1 cellular context compared by ENCODE assay signal in the genomic region with DNA sequence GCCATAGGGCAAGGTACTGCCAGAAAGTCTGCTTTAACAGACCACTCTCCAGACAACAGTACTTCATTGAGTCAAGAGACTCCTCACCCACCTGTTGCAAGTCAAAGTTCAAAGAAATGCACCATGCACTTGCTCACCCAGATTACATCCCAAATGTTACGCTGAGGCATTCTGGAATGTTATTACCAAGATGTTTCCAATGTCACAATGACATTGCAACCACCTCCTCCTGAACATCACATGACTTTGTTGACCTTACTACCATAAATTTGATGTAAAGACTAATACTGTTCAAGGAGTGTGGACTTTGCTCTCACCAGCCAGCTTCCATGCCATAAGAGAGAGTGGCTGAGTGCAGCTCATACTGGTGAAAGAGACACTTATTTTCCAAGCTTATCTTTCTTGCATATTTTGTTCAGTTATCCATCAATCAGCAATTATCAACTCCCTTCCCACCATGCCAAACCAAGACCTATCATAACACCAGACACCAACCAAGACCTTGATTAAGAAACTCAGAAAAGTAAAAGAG.
TF ChIP-seq lines count a peak whose summit lies in the region.

No MANE protein-coding gene starts in this region.

TF ChIP-seq in HepG2, 621 proteins besides CTCF, POLR2A, EP300 and RAD21 (continued from another document and continues in another):
- TF ChIP-seq BORCS8-MEF2B (CRISPR knock-in tag; IDR thresholded peaks at IDR 0.05): no peak
- TF ChIP-seq, protein P1, sequence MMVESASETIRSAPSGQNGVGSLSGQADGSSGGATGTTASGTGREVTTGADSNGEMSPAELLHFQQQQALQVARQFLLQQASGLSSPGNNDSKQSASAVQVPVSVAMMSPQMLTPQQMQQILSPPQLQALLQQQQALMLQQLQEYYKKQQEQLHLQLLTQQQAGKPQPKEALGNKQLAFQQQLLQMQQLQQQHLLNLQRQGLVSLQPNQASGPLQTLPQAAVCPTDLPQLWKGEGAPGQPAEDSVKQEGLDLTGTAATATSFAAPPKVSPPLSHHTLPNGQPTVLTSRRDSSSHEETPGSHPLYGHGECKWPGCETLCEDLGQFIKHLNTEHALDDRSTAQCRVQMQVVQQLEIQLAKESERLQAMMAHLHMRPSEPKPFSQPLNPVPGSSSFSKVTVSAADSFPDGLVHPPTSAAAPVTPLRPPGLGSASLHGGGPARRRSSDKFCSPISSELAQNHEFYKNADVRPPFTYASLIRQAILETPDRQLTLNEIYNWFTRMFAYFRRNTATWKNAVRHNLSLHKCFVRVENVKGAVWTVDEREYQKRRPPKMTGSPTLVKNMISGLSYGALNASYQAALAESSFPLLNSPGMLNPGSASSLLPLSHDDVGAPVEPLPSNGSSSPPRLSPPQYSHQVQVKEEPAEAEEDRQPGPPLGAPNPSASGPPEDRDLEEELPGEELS (CRISPR knock-in tag; IDR thresholded peaks at IDR 0.05): peak; percentile 88
- TF ChIP-seq MIER2 (CRISPR knock-in tag; IDR thresholded peaks at IDR 0.05): peak; percentile 45; the same call in 1 of the 2 replicates
- TF ChIP-seq GATAD1 (CRISPR knock-in tag; IDR thresholded peaks at IDR 0.05): peak; percentile 70
- peak; percentile 33; the same call in 1 of the 2 replicates for TF ChIP-seq KDM4B (CRISPR knock-in tag; IDR thresholded peaks at IDR 0.05)
- TF ChIP-seq ATF7 (IDR thresholded peaks at IDR 0.05): 0 out of 2 replicates have a peak, but pooled peaks have one; percentile 4
- no peak for TF ChIP-seq ATF7 (CRISPR knock-in tag; IDR thresholded peaks at IDR 0.05)
- TF ChIP-seq, protein P2, sequence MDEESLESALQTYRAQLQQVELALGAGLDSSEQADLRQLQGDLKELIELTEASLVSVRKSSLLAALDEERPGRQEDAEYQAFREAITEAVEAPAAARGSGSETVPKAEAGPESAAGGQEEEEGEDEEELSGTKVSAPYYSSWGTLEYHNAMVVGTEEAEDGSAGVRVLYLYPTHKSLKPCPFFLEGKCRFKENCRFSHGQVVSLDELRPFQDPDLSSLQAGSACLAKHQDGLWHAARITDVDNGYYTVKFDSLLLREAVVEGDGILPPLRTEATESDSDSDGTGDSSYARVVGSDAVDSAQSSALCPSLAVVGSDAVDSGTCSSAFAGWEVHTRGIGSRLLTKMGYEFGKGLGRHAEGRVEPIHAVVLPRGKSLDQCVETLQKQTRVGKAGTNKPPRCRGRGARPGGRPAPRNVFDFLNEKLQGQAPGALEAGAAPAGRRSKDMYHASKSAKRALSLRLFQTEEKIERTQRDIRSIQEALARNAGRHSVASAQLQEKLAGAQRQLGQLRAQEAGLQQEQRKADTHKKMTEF (CRISPR knock-in tag; IDR thresholded peaks at IDR 0.05): peak; percentile 81
- TF ChIP-seq, protein P3, sequence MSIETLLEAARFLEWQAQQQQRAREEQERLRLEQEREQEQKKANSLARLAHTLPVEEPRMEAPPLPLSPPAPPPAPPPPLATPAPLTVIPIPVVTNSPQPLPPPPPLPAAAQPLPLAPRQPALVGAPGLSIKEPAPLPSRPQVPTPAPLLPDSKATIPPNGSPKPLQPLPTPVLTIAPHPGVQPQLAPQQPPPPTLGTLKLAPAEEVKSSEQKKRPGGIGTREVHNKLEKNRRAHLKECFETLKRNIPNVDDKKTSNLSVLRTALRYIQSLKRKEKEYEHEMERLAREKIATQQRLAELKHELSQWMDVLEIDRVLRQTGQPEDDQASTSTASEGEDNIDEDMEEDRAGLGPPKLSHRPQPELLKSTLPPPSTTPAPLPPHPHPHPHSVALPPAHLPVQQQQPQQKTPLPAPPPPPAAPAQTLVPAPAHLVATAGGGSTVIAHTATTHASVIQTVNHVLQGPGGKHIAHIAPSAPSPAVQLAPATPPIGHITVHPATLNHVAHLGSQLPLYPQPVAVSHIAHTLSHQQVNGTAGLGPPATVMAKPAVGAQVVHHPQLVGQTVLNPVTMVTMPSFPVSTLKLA (IDR thresholded peaks at IDR 0.05): peak; percentile 39; the same call in 1 of the 2 replicates
- peak; percentile 74; the same call in 1 of the 2 replicates for TF ChIP-seq ISL2 (CRISPR knock-in tag; IDR thresholded peaks at IDR 0.05)
- no peak for TF ChIP-seq SP4 (CRISPR knock-in tag; IDR thresholded peaks at IDR 0.05)
- TF ChIP-seq NFIC (IDR thresholded peaks at IDR 0.05; ENCODE audit: low read length): peak; percentile 72
- TF ChIP-seq JUN (CRISPR knock-in tag; IDR thresholded peaks at IDR 0.05): peak; percentile 65; the same call in 1 of the 2 replicates
- peak; percentile 87 for TF ChIP-seq FOXK1 (CRISPR knock-in tag; IDR thresholded peaks at IDR 0.05; ENCODE audit: borderline replicate concordance, low read depth)
- no peak for TF ChIP-seq CAMTA2 (CRISPR knock-in tag; IDR thresholded peaks at IDR 0.05; ENCODE audit: borderline replicate concordance)
- peak; percentile 33; the same call in 1 of the 2 replicates for TF ChIP-seq RAD51 (IDR thresholded peaks at IDR 0.05; ENCODE audit: borderline replicate concordance)
- TF ChIP-seq FIP1L1 (IDR thresholded peaks at IDR 0.05; ENCODE audit: borderline replicate concordance, insufficient read depth, low read depth, low read length): no peak
- TF ChIP-seq, protein P4, sequence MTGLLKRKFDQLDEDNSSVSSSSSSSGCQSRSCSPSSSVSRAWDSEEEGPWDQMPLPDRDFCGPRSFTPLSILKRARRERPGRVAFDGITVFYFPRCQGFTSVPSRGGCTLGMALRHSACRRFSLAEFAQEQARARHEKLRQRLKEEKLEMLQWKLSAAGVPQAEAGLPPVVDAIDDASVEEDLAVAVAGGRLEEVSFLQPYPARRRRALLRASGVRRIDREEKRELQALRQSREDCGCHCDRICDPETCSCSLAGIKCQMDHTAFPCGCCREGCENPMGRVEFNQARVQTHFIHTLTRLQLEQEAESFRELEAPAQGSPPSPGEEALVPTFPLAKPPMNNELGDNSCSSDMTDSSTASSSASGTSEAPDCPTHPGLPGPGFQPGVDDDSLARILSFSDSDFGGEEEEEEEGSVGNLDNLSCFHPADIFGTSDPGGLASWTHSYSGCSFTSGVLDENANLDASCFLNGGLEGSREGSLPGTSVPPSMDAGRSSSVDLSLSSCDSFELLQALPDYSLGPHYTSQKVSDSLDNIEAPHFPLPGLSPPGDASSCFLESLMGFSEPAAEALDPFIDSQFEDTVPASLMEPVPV (CRISPR knock-in tag; IDR thresholded peaks at IDR 0.05): no peak
- TF ChIP-seq TGIF2 (CRISPR knock-in tag; IDR thresholded peaks at IDR 0.05): peak; percentile 81
- no peak for TF ChIP-seq NBN (conservative IDR thresholded peaks at IDR 0.05)
- TF ChIP-seq, protein P5, sequence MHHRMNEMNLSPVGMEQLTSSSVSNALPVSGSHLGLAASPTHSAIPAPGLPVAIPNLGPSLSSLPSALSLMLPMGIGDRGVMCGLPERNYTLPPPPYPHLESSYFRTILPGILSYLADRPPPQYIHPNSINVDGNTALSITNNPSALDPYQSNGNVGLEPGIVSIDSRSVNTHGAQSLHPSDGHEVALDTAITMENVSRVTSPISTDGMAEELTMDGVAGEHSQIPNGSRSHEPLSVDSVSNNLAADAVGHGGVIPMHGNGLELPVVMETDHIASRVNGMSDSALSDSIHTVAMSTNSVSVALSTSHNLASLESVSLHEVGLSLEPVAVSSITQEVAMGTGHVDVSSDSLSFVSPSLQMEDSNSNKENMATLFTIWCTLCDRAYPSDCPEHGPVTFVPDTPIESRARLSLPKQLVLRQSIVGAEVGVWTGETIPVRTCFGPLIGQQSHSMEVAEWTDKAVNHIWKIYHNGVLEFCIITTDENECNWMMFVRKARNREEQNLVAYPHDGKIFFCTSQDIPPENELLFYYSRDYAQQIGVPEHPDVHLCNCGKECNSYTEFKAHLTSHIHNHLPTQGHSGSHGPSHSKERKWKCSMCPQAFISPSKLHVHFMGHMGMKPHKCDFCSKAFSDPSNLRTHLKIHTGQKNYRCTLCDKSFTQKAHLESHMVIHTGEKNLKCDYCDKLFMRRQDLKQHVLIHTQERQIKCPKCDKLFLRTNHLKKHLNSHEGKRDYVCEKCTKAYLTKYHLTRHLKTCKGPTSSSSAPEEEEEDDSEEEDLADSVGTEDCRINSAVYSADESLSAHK (CRISPR knock-in tag; IDR thresholded peaks at IDR 0.05; ENCODE audit: borderline replicate concordance): no peak
- TF ChIP-seq, protein P6, sequence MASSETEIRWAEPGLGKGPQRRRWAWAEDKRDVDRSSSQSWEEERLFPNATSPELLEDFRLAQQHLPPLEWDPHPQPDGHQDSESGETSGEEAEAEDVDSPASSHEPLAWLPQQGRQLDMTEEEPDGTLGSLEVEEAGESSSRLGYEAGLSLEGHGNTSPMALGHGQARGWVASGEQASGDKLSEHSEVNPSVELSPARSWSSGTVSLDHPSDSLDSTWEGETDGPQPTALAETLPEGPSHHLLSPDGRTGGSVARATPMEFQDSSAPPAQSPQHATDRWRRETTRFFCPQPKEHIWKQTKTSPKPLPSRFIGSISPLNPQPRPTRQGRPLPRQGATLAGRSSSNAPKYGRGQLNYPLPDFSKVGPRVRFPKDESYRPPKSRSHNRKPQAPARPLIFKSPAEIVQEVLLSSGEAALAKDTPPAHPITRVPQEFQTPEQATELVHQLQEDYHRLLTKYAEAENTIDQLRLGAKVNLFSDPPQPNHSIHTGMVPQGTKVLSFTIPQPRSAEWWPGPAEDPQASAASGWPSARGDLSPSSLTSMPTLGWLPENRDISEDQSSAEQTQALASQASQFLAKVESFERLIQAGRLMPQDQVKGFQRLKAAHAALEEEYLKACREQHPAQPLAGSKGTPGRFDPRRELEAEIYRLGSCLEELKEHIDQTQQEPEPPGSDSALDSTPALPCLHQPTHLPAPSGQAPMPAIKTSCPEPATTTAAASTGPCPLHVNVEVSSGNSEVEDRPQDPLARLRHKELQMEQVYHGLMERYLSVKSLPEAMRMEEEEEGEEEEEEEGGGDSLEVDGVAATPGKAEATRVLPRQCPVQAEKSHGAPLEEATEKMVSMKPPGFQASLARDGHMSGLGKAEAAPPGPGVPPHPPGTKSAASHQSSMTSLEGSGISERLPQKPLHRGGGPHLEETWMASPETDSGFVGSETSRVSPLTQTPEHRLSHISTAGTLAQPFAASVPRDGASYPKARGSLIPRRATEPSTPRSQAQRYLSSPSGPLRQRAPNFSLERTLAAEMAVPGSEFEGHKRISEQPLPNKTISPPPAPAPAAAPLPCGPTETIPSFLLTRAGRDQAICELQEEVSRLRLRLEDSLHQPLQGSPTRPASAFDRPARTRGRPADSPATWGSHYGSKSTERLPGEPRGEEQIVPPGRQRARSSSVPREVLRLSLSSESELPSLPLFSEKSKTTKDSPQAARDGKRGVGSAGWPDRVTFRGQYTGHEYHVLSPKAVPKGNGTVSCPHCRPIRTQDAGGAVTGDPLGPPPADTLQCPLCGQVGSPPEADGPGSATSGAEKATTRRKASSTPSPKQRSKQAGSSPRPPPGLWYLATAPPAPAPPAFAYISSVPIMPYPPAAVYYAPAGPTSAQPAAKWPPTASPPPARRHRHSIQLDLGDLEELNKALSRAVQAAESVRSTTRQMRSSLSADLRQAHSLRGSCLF (CRISPR knock-in tag; IDR thresholded peaks at IDR 0.05; ENCODE audit: borderline replicate concordance): no peak
- TF ChIP-seq ZNF607 (CRISPR knock-in tag; IDR thresholded peaks at IDR 0.05; ENCODE audit: borderline replicate concordance): no peak
- TF ChIP-seq, protein P7, sequence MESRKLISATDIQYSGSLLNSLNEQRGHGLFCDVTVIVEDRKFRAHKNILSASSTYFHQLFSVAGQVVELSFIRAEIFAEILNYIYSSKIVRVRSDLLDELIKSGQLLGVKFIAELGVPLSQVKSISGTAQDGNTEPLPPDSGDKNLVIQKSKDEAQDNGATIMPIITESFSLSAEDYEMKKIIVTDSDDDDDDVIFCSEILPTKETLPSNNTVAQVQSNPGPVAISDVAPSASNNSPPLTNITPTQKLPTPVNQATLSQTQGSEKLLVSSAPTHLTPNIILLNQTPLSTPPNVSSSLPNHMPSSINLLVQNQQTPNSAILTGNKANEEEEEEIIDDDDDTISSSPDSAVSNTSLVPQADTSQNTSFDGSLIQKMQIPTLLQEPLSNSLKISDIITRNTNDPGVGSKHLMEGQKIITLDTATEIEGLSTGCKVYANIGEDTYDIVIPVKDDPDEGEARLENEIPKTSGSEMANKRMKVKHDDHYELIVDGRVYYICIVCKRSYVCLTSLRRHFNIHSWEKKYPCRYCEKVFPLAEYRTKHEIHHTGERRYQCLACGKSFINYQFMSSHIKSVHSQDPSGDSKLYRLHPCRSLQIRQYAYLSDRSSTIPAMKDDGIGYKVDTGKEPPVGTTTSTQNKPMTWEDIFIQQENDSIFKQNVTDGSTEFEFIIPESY (CRISPR knock-in tag; IDR thresholded peaks at IDR 0.05): peak; percentile 78; the same call in 1 of the 2 replicates
- TF ChIP-seq, protein P8, sequence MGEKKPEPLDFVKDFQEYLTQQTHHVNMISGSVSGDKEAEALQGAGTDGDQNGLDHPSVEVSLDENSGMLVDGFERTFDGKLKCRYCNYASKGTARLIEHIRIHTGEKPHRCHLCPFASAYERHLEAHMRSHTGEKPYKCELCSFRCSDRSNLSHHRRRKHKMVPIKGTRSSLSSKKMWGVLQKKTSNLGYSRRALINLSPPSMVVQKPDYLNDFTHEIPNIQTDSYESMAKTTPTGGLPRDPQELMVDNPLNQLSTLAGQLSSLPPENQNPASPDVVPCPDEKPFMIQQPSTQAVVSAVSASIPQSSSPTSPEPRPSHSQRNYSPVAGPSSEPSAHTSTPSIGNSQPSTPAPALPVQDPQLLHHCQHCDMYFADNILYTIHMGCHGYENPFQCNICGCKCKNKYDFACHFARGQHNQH (CRISPR knock-in tag; IDR thresholded peaks at IDR 0.05): peak; percentile 77
- peak; percentile 34; the same call in 1 of the 2 replicates for TF ChIP-seq ERF (CRISPR knock-in tag; IDR thresholded peaks at IDR 0.05)
- TF ChIP-seq ELF3 (CRISPR knock-in tag; IDR thresholded peaks at IDR 0.05): peak; percentile 66; the same call in 1 of the 2 replicates
- peak; percentile 61; the same call in 1 of the 2 replicates for TF ChIP-seq ZNF543 (CRISPR knock-in tag; IDR thresholded peaks at IDR 0.05)
- TF ChIP-seq, protein P9, sequence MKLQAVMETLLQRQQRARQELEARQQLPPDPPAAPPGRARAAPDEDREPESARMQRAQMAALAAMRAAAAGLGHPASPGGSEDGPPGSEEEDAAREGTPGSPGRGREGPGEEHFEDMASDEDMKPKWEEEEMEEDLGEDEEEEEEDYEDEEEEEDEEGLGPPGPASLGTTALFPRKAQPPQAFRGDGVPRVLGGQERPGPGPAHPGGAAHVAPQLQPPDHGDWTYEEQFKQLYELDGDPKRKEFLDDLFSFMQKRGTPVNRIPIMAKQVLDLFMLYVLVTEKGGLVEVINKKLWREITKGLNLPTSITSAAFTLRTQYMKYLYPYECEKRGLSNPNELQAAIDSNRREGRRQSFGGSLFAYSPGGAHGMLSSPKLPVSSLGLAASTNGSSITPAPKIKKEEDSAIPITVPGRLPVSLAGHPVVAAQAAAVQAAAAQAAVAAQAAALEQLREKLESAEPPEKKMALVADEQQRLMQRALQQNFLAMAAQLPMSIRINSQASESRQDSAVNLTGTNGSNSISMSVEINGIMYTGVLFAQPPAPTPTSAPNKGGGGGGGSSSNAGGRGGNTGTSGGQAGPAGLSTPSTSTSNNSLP (IDR thresholded peaks at IDR 0.05; ENCODE audit: low read depth, low read length): peak; percentile 95; the same call in 1 of the 2 replicates
- TF ChIP-seq ATRX (CRISPR knock-in tag; IDR thresholded peaks at IDR 0.05; ENCODE audit: borderline replicate concordance): no peak
- no peak for TF ChIP-seq ZNF709 (CRISPR knock-in tag; IDR thresholded peaks at IDR 0.05)
- TF ChIP-seq ZNF17 (CRISPR knock-in tag; IDR thresholded peaks at IDR 0.05): no peak
- TF ChIP-seq ZNF775 (CRISPR knock-in tag; IDR thresholded peaks at IDR 0.05; ENCODE audit: borderline replicate concordance): no peak
- no peak for TF ChIP-seq ZFP41 (CRISPR knock-in tag; IDR thresholded peaks at IDR 0.05; ENCODE audit: borderline replicate concordance)
- TF ChIP-seq PAX8 (CRISPR knock-in tag; IDR thresholded peaks at IDR 0.05; ENCODE audit: borderline replicate concordance): no peak
- TF ChIP-seq CHCHD3 (CRISPR knock-in tag; IDR thresholded peaks at IDR 0.05): no peak
- TF ChIP-seq ARNTL (CRISPR knock-in tag; IDR thresholded peaks at IDR 0.05): peak; percentile 39; the same call in 1 of the 2 replicates
- peak; percentile 72 for TF ChIP-seq CCDC6 (CRISPR knock-in tag; IDR thresholded peaks at IDR 0.05)
